24 cellular contexts compared by ENCODE assay signal in genomic region chr4:2343476-2343875, GRCh38.
A peak's percentile ranks its signal among the peaks of the same experiment; 100 is the strongest.
DNase-seq lines count a peak whose midpoint lies in the region; ATAC-seq and TF ChIP-seq lines count a peak whose summit lies in the region.
"Had no signal": no experiment of that assay in that cellular context is flagged by ENCODE, and none has a peak within 500 bp of the region (broad histone marks: within the 10 kb centered on the region; RNA-seq: fewer than 3 reads in every experiment).

No MANE protein-coding gene starts in this region.

- no peaks in the 10 kb centered on the region for H3K4me1 ChIP-seq in testis
- H3K4me1 ChIP-seq: prostate gland, uterus had no signal

- no peak overlapping the region for H3K4me3 ChIP-seq in testis
- H3K4me3 ChIP-seq: GM12878, prostate gland, SK-N-MC, skin epidermis, uterus had no signal

- ATAC-seq in Right ventricle myocardium inferior (peak; percentile 13), left ventricle myocardium superior (no peak)
- ATAC-seq: activated T-cell treated with anti-CD3 and anti-CD28 coated beads, Interleukin-2, amount 50 U/mL, for 72 hours; GM12878 had no signal

- no peaks in the 10 kb centered on the region for H3K9me3 ChIP-seq in testis
- H3K9me3 ChIP-seq: neutrophil, prostate gland, uterus had no signal

- 90 to 100% methylated on average over 1 to 2 of the region's 2 CpGs for WGBS in testis, 2 donors

- no peak for TF ChIP-seq CTCF in testis (IDR thresholded peaks at IDR 0.05)

- intact Hi-C loops in Right ventricle myocardium inferior (cut with DNase I) (no loop called here), left ventricle myocardium superior (cut with micrococcal nuclease) (no loop called here), testis (cut with DNase I; ENCODE audit: low total_unique reads) (no loop called here)

- H3K36me3 ChIP-seq in testis (ENCODE audit: low read depth, missing control alignments) = no peaks in the 10 kb centered on the region
- H3K36me3 ChIP-seq: neutrophil, prostate gland, uterus had no signal

- DNase-seq in NCI-H2171 treated with DMSO at 0.1 percent for 48 hours (lab: John Stamatoyannopoulos, UW) (peak; percentile 29), NCI-H2171 (lab: John Stamatoyannopoulos, UW) (no peak), Right ventricle myocardium inferior (ENCODE audit: missing footprints) (peak; percentile 34), left ventricle myocardium superior (no peak), cerebellar cortex (ENCODE audit: low spot score) (peak; percentile 77), testis (peak; percentile 10), NCI-H748 (lab: John Stamatoyannopoulos, UW; ENCODE audit: unreplicated experiment) (no peak), SHP77 (lab: John Stamatoyannopoulos, UW) (no peak)
- DNase-seq: activated CD4-positive, alpha-beta T cell treated with anti-CD3 and anti-CD28 coated beads, Interleukin-2, amount 50 U/mL, for 1 hour; activated T-cell treated with anti-CD3 and anti-CD28 coated beads, Interleukin-2, amount 50 U/mL, for 72 hours; central memory CD4-positive, alpha-beta T cell; DMS79 treated with DMSO at 0.1 percent for 48 hours; glutamatergic neuron; kidney glomerular epithelial cell; NCI-H1092 treated with DMSO at 0.1 percent for 48 hours; NCI-H510A treated with DMSO at 0.1 percent for 48 hours; stimulated activated CD4-positive, alpha-beta T cell treated with anti-CD3 and anti-CD28 coated beads, Interleukin-1b, Interleukin-23, amount 100 ng/mL, for 48 hours; substantia nigra; uterus had no signal

- H3K27me3 ChIP-seq in testis = no peaks in the 10 kb centered on the region
- H3K27me3 ChIP-seq: neutrophil, uterus had no signal

- no peak overlapping the region for H3K27ac ChIP-seq in testis
- H3K27ac ChIP-seq: neutrophil, prostate gland, SK-N-MC, skin epidermis, uterus had no signal

- no peak for TF ChIP-seq POLR2A in testis (IDR thresholded peaks at IDR 0.05)

Comparison
In these comparisons a context has a peak if more than half of its experiments do, and no peak if none do; other contexts are left out.
1. DNase-seq: peak in NCI-H2171 treated with DMSO at 0.1 percent for 48 hours (single experiment), Right ventricle myocardium inferior (single experiment), cerebellar cortex (single experiment) and testis (single experiment); none in NCI-H2171 (single experiment), left ventricle myocardium superior (single experiment), NCI-H748 (single experiment) and SHP77 (0 of 2).